ENCODE assay signal across 11 cellular contexts in the genomic region with DNA sequence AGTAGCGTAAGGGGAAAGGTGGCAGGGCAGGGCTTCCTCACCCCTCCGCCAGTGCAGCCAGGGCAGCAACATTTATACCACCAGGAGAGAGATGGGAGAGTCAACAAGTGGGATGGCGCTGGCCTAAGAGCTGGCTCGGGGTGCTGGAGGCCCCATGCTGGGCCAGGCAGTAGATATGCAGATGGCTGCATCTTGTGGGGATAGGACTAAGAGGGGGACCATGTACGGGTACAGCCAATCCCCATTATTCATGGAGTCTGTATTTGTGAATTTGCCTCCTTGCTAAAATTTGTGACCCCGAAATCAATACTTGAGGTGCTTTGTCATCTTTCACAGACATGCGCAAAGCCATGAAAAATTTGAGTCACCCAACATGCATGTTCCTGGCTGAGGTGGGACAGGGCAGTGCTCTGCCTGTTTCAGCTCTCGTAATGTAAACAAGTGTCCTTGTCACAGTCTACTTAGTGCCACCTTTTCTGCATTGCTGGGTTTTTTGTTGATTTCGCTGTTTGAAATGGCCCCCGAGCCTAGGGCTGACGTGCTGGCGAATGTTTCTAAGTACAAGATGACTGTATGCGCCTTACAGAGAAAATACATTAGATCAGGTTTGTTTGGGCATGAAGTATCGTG. TPM values are rescaled to one million over a fixed set of nuclear protein-coding genes. Genes with fewer than 3 reads are reported as not detected.
DNase-seq lines count a peak whose midpoint lies in the region; ATAC-seq and TF ChIP-seq lines count a peak whose summit lies in the region.
"Had no signal": no experiment of that assay in that cellular context is flagged by ENCODE, and none has a peak within 500 bp of the region (broad histone marks: within the 10 kb centered on the region; RNA-seq: fewer than 3 reads in every experiment).

No MANE protein-coding gene starts in this region.

- H3K27me3 Mint-ChIP-seq in activated CD8-positive, alpha-beta T cell treated with anti-CD3 and anti-CD28 coated beads, Interleukin-2, amount 10 ng/mL, durations not matched to agents 7 days and 5 days (ENCODE audit: low read depth), result no peaks in the 10 kb centered on the region
- H3K27me3 Mint-ChIP-seq in Calu3 (ENCODE audit: unreplicated experiment), result no peaks in the 10 kb centered on the region

- no peak overlapping the region for H2BK120ac ChIP-seq in neuronal stem cell (ENCODE audit: low read depth, low read length)

- H3K36me3 ChIP-seq in neuronal stem cell (replicated peaks in 1 of 2; ENCODE audit: control insufficient read depth in 2 of 2, insufficient read depth in 2 of 2, low read length in 2 of 2) (no peaks in the 10 kb centered on the region), HAP-1 (replicated peaks) (no peaks in the 10 kb centered on the region), thyroid gland (peaks cover 0 to under 1% of the 10 kb centered on the region in 2 donors)

- CTCF ChIA-PET in activated CD8-positive, alpha-beta T cell treated with anti-CD3 and anti-CD28 coated beads, Interleukin-2, amount 10 ng/mL, durations not matched to agents 7 days and 5 days (lab: Charles Lee), result interaction anchor here (0.6 to 3.5 kb wide), 13 partner anchors 9 to 236 kb away, joined by 3 to 20 read pairs (median 7); partner anchors contain the start of genes BYSL, MED20 and TOMM6
- CTCF ChIA-PET in Calu3 (lab: Charles Lee), result no interaction called here

- in situ Hi-C loops in HAP-1 (cut with MboI; ENCODE audit: low sequenced_read_pairs), result no loop called here

- H3K27me3 ChIP-seq in neuronal stem cell (ENCODE audit: control insufficient read depth in 3 of 3, insufficient read depth in 3 of 3, low read depth in 1 of 3, low read length in 3 of 3) (no peaks in the 10 kb centered on the region), HAP-1 (ENCODE audit: low read depth) (no peaks in the 10 kb centered on the region), thyroid gland (no peaks in the 10 kb centered on the region)

- peak overlapping the region; percentile 73 for H3K4me3 Mint-ChIP-seq in activated CD8-positive, alpha-beta T cell treated with anti-CD3 and anti-CD28 coated beads, Interleukin-2, amount 10 ng/mL, durations not matched to agents 7 days and 5 days
- H3K4me3 Mint-ChIP-seq in Calu3 (ENCODE audit: low read depth, unreplicated experiment), result no peak overlapping the region

- TF ChIP-seq CTCF in GM12865 (IDR thresholded peaks at IDR 0.05; ENCODE audit: insufficient read depth, low read depth, low read length, missing control alignments) (no peak), Calu3 (IDR thresholded peaks at IDR 0.05; ENCODE audit: unreplicated experiment) (no peak), thyroid gland (IDR thresholded peaks at IDR 0.05) (no peak)

- H3K4me1 ChIP-seq in neuronal stem cell (ENCODE audit: control insufficient read depth in 2 of 2, insufficient read depth in 1 of 2, low read depth in 1 of 2, low read length in 2 of 2) (no peaks in the 10 kb centered on the region), HAP-1 (no peaks in the 10 kb centered on the region), thyroid gland (peaks cover 8 to 12% of the 10 kb centered on the region in 2 donors)

- POLR2A ChIA-PET in activated CD8-positive, alpha-beta T cell treated with anti-CD3 and anti-CD28 coated beads, Interleukin-2, amount 10 ng/mL, durations not matched to agents 7 days and 5 days (lab: Charles Lee), result interaction anchor here (1.0 to 2.7 kb wide), 18 partner anchors 9 to 102 kb away, joined by 3 to 21 read pairs (median 6); partner anchors contain the start of genes BYSL, CCND3 and MED20

- H3K23ac ChIP-seq in neuronal stem cell (ENCODE audit: low read depth, low read length, poor library complexity), result peak overlapping the region; percentile 75

- no peak overlapping the region for H3K4me2 ChIP-seq in neuronal stem cell (ENCODE audit: insufficient read depth, low read length, poor library complexity, severe bottlenecking)

- no peaks in the 10 kb centered on the region for H3K79me1 ChIP-seq in neuronal stem cell (ENCODE audit: low read depth, low read length)

- BruUV-seq in Calu3 (replicated peaks; lab: Mats Ljungman, UMichigan), result no TSS peak

- H2BK5ac ChIP-seq in neuronal stem cell (ENCODE audit: low read length), result peak overlapping the region; percentile 19

- DNase-seq in GM12865 (ENCODE audit: low read depth) (peak; percentile 30), neuronal stem cell (ENCODE audit: low spot score) (no peak), HAP-1 (ENCODE audit: low spot score in 2 of 2) (no peak), Calu3 (no peak), thyroid gland (no peak)
- no peak for DNase-seq in activated CD8-positive, alpha-beta T cell treated with anti-CD3 and anti-CD28 coated beads, Interleukin-2, amount 10 ng/mL, durations not matched to agents 7 days and 5 days
- DNase-seq: DMS153, NCI-H1930, OCI-M1, T1000 had no signal

- H2AFZ ChIP-seq in neuronal stem cell (ENCODE audit: low read length), result no peak overlapping the region

- peak overlapping the region; percentile 53 for H2AK5ac ChIP-seq in neuronal stem cell (ENCODE audit: low read depth, low read length)

- peak; percentile 8 for ATAC-seq in HG02852 (IDR thresholded peaks at IDR 0.05; ENCODE audit: unreplicated experiment)
- ATAC-seq in activated CD8-positive, alpha-beta T cell treated with anti-CD3 and anti-CD28 coated beads, Interleukin-2, amount 10 ng/mL, durations not matched to agents 7 days and 5 days, result peak; percentile 52

- no peak overlapping the region for H3K4ac ChIP-seq in neuronal stem cell (ENCODE audit: low read length)

- H3K4me3 ChIP-seq in GM12865 (ENCODE audit: low read depth, low read length), result 0 out of 2 replicates have a peak overlapping the region, but pooled peaks have one; percentile 1
- H3K4me3 ChIP-seq in neuronal stem cell (ENCODE audit: low read length in 2 of 2), result no peak overlapping the region
- no peak overlapping the region for H3K4me3 ChIP-seq in HAP-1
- no peak overlapping the region for H3K4me3 ChIP-seq in thyroid gland (replicated peaks in 1 of 3)

- no CpG with 5 or more reads among the region's 14 CpGs for WGBS in neuronal stem cell (ENCODE audit: extremely low coverage in 2 of 2, insufficient read length in 2 of 2, insufficient replicate concordance in 1 of 2), 2 donors
- WGBS in thyroid gland, 2 donors, result 88 to 92% methylated on average over 14 of the region's 14 CpGs

- no peak overlapping the region for H3K14ac ChIP-seq in neuronal stem cell (ENCODE audit: low read length)

- no peak overlapping the region for H3K18ac ChIP-seq in neuronal stem cell (ENCODE audit: low read length)

- no peak overlapping the region for H4K91ac ChIP-seq in neuronal stem cell (ENCODE audit: low read depth, low read length, poor library complexity)

- peaks cover 47% of the 10 kb centered on the region for H3K36me3 Mint-ChIP-seq in activated CD8-positive, alpha-beta T cell treated with anti-CD3 and anti-CD28 coated beads, Interleukin-2, amount 10 ng/mL, durations not matched to agents 7 days and 5 days (ENCODE audit: low read depth)
- H3K36me3 Mint-ChIP-seq in Calu3 (ENCODE audit: insufficient read depth, unreplicated experiment), result no peaks in the 10 kb centered on the region

- peaks cover 87% of the 10 kb centered on the region for H3K4me1 Mint-ChIP-seq in activated CD8-positive, alpha-beta T cell treated with anti-CD3 and anti-CD28 coated beads, Interleukin-2, amount 10 ng/mL, durations not matched to agents 7 days and 5 days (ENCODE audit: low read depth)
- no peaks in the 10 kb centered on the region for H3K4me1 Mint-ChIP-seq in Calu3 (ENCODE audit: low read depth, unreplicated experiment)

- H4K8ac ChIP-seq in neuronal stem cell (ENCODE audit: low read depth, low read length), result no peak overlapping the region

- H3K27ac ChIP-seq in neuronal stem cell (replicated peaks; ENCODE audit: low read length), result no peak overlapping the region
- H3K27ac ChIP-seq in thyroid gland, result no peak overlapping the region

- H3K9me3 ChIP-seq in neuronal stem cell (replicated peaks in 1 of 2; ENCODE audit: control insufficient read depth in 2 of 2, insufficient read depth in 1 of 2, low read depth in 1 of 2, low read length in 2 of 2) (no peaks in the 10 kb centered on the region), HAP-1 (no peaks in the 10 kb centered on the region), thyroid gland (no peaks in the 10 kb centered on the region)

- no peak overlapping the region for H2BK12ac ChIP-seq in neuronal stem cell (ENCODE audit: low read length)

- intact Hi-C loops in Calu3 (cut with micrococcal nuclease; ENCODE audit: unreplicated experiment), result no loop called here
- intact Hi-C loops in thyroid gland (cut with DNase I), result no loop called here

- no peak for TF ChIP-seq POLR2A in thyroid gland (IDR thresholded peaks at IDR 0.05)

- peak overlapping the region; percentile 99 for H3K27ac Mint-ChIP-seq in activated CD8-positive, alpha-beta T cell treated with anti-CD3 and anti-CD28 coated beads, Interleukin-2, amount 10 ng/mL, durations not matched to agents 7 days and 5 days
- H3K27ac Mint-ChIP-seq in Calu3 (ENCODE audit: unreplicated experiment), result no peak overlapping the region

- no peak overlapping the region for H2BK15ac ChIP-seq in neuronal stem cell (ENCODE audit: low read length)

- no peaks in the 10 kb centered on the region for H3K9me3 Mint-ChIP-seq in activated CD8-positive, alpha-beta T cell treated with anti-CD3 and anti-CD28 coated beads, Interleukin-2, amount 10 ng/mL, durations not matched to agents 7 days and 5 days (ENCODE audit: insufficient read depth)
- H3K9me3 Mint-ChIP-seq in Calu3 (ENCODE audit: low read depth, unreplicated experiment), result no peaks in the 10 kb centered on the region

- peak overlapping the region; percentile 39 for H3K9ac ChIP-seq in neuronal stem cell (ENCODE audit: low read depth, low read length, poor library complexity)

RNA-seq across cellular contexts. Expression of gene TAF8, which starts 27.5 kb away (rescaled TPM):
- 10 to 100 TPM; 44.1 TPM for total RNA-seq in activated CD8-positive, alpha-beta T cell treated with anti-CD3 and anti-CD28 coated beads, Interleukin-2, amount 10 ng/mL, durations not matched to agents 7 days and 5 days
- polyA plus RNA-seq in neuronal stem cell (2013, experiment 1 of 2), result 30.4 TPM
- polyA plus RNA-seq in neuronal stem cell (2013, experiment 2 of 2), result 29.3 TPM
- total RNA-seq in Calu3 (2022), result 32.6 and 34.0 TPM in 2 replicates
- 100 to 1,000 TPM in 1 of 4 donors, 10 to 100 TPM in 3; 52.0 to 131 (median 72.2) TPM for total RNA-seq in thyroid gland
